Comparison of ENCODE assay signal across 21 cellular contexts in the genomic region with DNA sequence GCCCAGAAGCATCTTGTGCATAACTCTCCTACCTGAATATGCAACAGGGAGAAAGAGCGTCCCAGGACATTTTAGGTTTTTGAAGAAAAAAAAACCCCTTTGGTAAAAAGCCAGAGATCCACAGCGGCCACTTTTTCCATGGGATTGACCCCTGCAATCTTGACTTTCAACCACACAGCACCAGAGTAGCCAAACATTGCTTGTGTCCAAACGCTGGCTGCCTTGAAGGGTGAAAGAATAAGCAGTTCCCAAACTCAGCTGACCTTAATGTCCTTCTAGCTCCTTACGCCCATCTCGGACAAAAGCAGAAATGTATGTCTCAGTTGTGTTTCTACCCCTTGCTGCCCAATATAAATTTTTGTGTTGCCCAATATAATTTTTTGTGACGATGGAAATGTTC. TPM values are rescaled to one million over a fixed set of nuclear protein-coding genes. Genes with fewer than 3 reads are reported as not detected.
A peak's percentile ranks its signal among the peaks of the same experiment; 100 is the strongest.
DNase-seq lines count a peak whose midpoint lies in the region; ATAC-seq, FAIRE-seq and TF ChIP-seq lines count a peak whose summit lies in the region.
"Had no signal": no experiment of that assay in that cellular context is flagged by ENCODE, and none has a peak within 500 bp of the region (broad histone marks: within the 10 kb centered on the region; RNA-seq: fewer than 3 reads in every experiment).

No MANE protein-coding gene starts in this region.

- 0 out of 2 replicates have a peak overlapping the region, but pooled peaks have one; percentile 78 for H3K18ac ChIP-seq in H1 (ENCODE audit: extremely low read depth, low read length)

- H3K4me3 ChIP-seq in H1 (ENCODE audit: extremely low read depth in 1 of 4, insufficient read depth in 2 of 4, low read depth in 3 of 4, low read length in 4 of 4) = no peak overlapping the region
- peak overlapping the region; percentile 7 for H3K4me3 ChIP-seq in left ventricle myocardium inferior
- no peak overlapping the region for H3K4me3 ChIP-seq in gastrocnemius medialis
- H3K4me3 ChIP-seq: BLaER1 treated with 17β-estradiol and CSF1 and Interleukin-3, amounts not matched to agents 10 nM and 100 nM had no signal

- 83% methylated on average over 6 of the region's 6 CpGs; no CpG with 5 or more reads in 1 of the 2 experiments for WGBS in H1 (ENCODE audit: extremely low coverage in 1 of 2, insufficient coverage in 1 of 2, insufficient read length in 1 of 2, insufficient replicate concordance in 2 of 2, low coverage in 1 of 2, low lambda C conversion rate in 2 of 2, missing lambda C conversion rate in 1 of 2), 2 experiments

- H2BK20ac ChIP-seq in H1 (ENCODE audit: low read length) = peak overlapping the region; percentile 98

- H2BK5ac ChIP-seq in H1 (ENCODE audit: low read depth, low read length) = 0 out of 2 replicates have a peak overlapping the region, but pooled peaks have one; percentile 13

- no peak overlapping the region for H2AK5ac ChIP-seq in H1 (ENCODE audit: low read depth, low read length)

- H3K79me2 ChIP-seq in H1 (ENCODE audit: control insufficient read depth in 1 of 2, insufficient read depth in 2 of 2, low read length in 2 of 2) = no peaks in the 10 kb centered on the region

- FAIRE-seq in H1 (lab: Jason Lieb, UNC) = no peak
- FAIRE-seq in GM12891 (lab: Jason Lieb, UNC) = no peak
- FAIRE-seq: D721Med had no signal

- no peak overlapping the region for H4K91ac ChIP-seq in H1 (replicated peaks; ENCODE audit: insufficient read length, low read length)

- H3K9ac ChIP-seq in H1 (replicated peaks in 1 of 4; ENCODE audit: extremely low read depth in 1 of 4, low read depth in 3 of 4, low read length in 3 of 4) = no peak overlapping the region
- H3K9ac ChIP-seq: BLaER1 treated with 17β-estradiol and CSF1 and Interleukin-3, amounts not matched to agents 10 nM and 100 nM had no signal

- no peak overlapping the region for H3K14ac ChIP-seq in H1 (ENCODE audit: insufficient read length)

- peak overlapping the region; percentile 52; the same call in 1 of the 2 replicates for H2BK12ac ChIP-seq in H1 (ENCODE audit: low read depth, low read length)

- H4K5ac ChIP-seq in H1 (ENCODE audit: insufficient read length, low read depth, low read length) = no peak overlapping the region

- CTCF ChIA-PET in H1 (lab: Charles Lee; ENCODE audit: partially characterized antibody) = interaction anchor here (0.6 to 33.1 kb wide), 7 partner anchors 0 to 57 kb away, joined by 3 to 658 read pairs (median 502); partner anchors contain the start of genes GABBR1, MOG and ZFP57

- H3K36me3 ChIP-seq in H1 (ENCODE audit: control insufficient read depth in 2 of 4, insufficient read depth in 4 of 4, low read length in 3 of 4) (no peaks in the 10 kb centered on the region), left ventricle myocardium inferior (no peaks in the 10 kb centered on the region), gastrocnemius medialis (no peaks in the 10 kb centered on the region)
- H3K36me3 ChIP-seq: BLaER1 treated with 17β-estradiol and CSF1 and Interleukin-3, amounts not matched to agents 10 nM and 100 nM had no signal

- no peak overlapping the region for H3K4me2 ChIP-seq in H1 (ENCODE audit: insufficient read depth in 1 of 2, low read depth in 2 of 2, low read length in 2 of 2)

- ATAC-seq in gastrocnemius medialis = no peak

- no peak overlapping the region for H3K4ac ChIP-seq in H1 (replicated peaks; ENCODE audit: insufficient read length, low read depth, low read length)

- TF ChIP-seq POLR2A in H1 (IDR thresholded peaks at IDR 0.05; ENCODE audit: control extremely low read depth in 1 of 2, low read depth in 2 of 2, low read length in 2 of 2) (no peak), GM12891 (IDR thresholded peaks at IDR 0.05; ENCODE audit: low read depth, low read length) (no peak), gastrocnemius medialis (IDR thresholded peaks at IDR 0.05) (no peak)

- H3K79me1 ChIP-seq in H1 (ENCODE audit: low read depth, low read length) = no peaks in the 10 kb centered on the region

- TF ChIP-seq RAD21 in H1 (IDR thresholded peaks at IDR 0.05 in 1 of 2, conservative IDR thresholded peaks at IDR 0.05 in 1 of 2; ENCODE audit: low read depth in 2 of 2, low read length in 2 of 2) = no peak

- no peak overlapping the region for H2BK120ac ChIP-seq in H1 (replicated peaks; ENCODE audit: low read depth, low read length)

- no peak overlapping the region for H2AFZ ChIP-seq in H1 (ENCODE audit: low read length)

- no peak for DNase-seq in H1 (ENCODE audit: low read depth in 1 of 2, low spot score in 2 of 2)
- no peak for DNase-seq in left ventricle myocardium inferior
- no peak for DNase-seq in GM12891 (ENCODE audit: insufficient read length, low spot score)
- DNase-seq in gastrocnemius medialis = no peak
- DNase-seq in SHP77 treated with DMSO at 0.1 percent for 48 hours (lab: John Stamatoyannopoulos, UW) = no peak
- no peak for DNase-seq in activated CD4-positive, alpha-beta T cell treated with anti-CD3 and anti-CD28 coated beads for 4 hours
- DNase-seq: CD8-positive, alpha-beta memory T cell; HFFc6; KG1; MV-4-11; NCI-H187; NCI-H2107; NCI-H2227 treated with DMSO at 0.1 percent for 48 hours; NCI-H510A treated with DMSO at 0.1 percent for 48 hours had no signal

- H2BK15ac ChIP-seq in H1 (ENCODE audit: low read length) = peak overlapping the region; percentile 96; the same call in 1 of the 2 replicates

- H3K27me3 ChIP-seq in H1 (replicated peaks in 1 of 4; ENCODE audit: control insufficient read depth in 3 of 4, extremely low read depth in 1 of 4, insufficient read depth in 3 of 4, low read length in 3 of 4) (no peaks in the 10 kb centered on the region), left ventricle myocardium inferior (ENCODE audit: low read depth) (peaks cover 18% of the 10 kb centered on the region), gastrocnemius medialis (no peaks in the 10 kb centered on the region)
- H3K27me3 ChIP-seq: BLaER1 treated with 17β-estradiol and CSF1 and Interleukin-3, amounts not matched to agents 10 nM and 100 nM had no signal

- in situ Hi-C loops in gastrocnemius medialis (cut with MboI; ENCODE audit: low sequenced_read_pairs in 4 of 4) = no loop called here

- TF ChIP-seq CTCF in H1 (IDR thresholded peaks at IDR 0.05; ENCODE audit: control extremely low read depth in 1 of 3, insufficient read depth in 1 of 3, low read depth in 1 of 3, low read length in 3 of 3) (no peak), left ventricle myocardium inferior (IDR thresholded peaks at IDR 0.05; ENCODE audit: borderline replicate concordance) (no peak), gastrocnemius medialis (IDR thresholded peaks at IDR 0.05 in 4 of 5, conservative IDR thresholded peaks at IDR 0.05 in 1 of 5) (no peak)

- peak overlapping the region; percentile 98 for H3K27ac ChIP-seq in angular gyrus (ENCODE audit: low read depth, low read length)
- no peak overlapping the region for H3K27ac ChIP-seq in H1 (ENCODE audit: low read depth, low read length)
- peak overlapping the region; percentile 89 for H3K27ac ChIP-seq in left ventricle myocardium inferior (replicated peaks)
- H3K27ac ChIP-seq in temporal lobe (ENCODE audit: low read depth, low read length) = peak overlapping the region; percentile 99
- no peak overlapping the region for H3K27ac ChIP-seq in gastrocnemius medialis
- H3K27ac ChIP-seq: BLaER1 treated with 17β-estradiol and CSF1 and Interleukin-3, amounts not matched to agents 10 nM and 100 nM had no signal

- no peaks in the 10 kb centered on the region for H4K20me1 ChIP-seq in H1 (replicated peaks in 1 of 2; ENCODE audit: control insufficient read depth in 1 of 2, insufficient read depth in 2 of 2, low read length in 2 of 2)
- H4K20me1 ChIP-seq: BLaER1 treated with 17β-estradiol and CSF1 and Interleukin-3, amounts not matched to agents 10 nM and 100 nM had no signal

- no peaks in the 10 kb centered on the region for H3K23me2 ChIP-seq in H1 (ENCODE audit: low read depth, low read length)

- POLR2A ChIA-PET in H1 (lab: Charles Lee; ENCODE audit: partially characterized antibody) = no interaction called here

- H3K4me1 ChIP-seq in H1 (replicated peaks in 1 of 4; ENCODE audit: control insufficient read depth in 3 of 4, insufficient read depth in 4 of 4, low read length in 3 of 4) (peaks cover 2 to 13% (median 8%) of the 10 kb centered on the region in 4 experiments), left ventricle myocardium inferior (peaks cover 35% of the 10 kb centered on the region), gastrocnemius medialis (no peaks in the 10 kb centered on the region)

- H3K56ac ChIP-seq in H1 (replicated peaks; ENCODE audit: insufficient read length, low read depth, low read length) = no peak overlapping the region

- H3K23ac ChIP-seq in H1 (ENCODE audit: insufficient read length) = no peak overlapping the region

- TF ChIP-seq EP300 in H1 (IDR thresholded peaks at IDR 0.05; ENCODE audit: borderline replicate concordance in 1 of 2, low read depth in 2 of 2, low read length in 2 of 2) = no peak

- H4K8ac ChIP-seq in H1 (ENCODE audit: extremely low read depth, insufficient read depth, low read length) = no peak overlapping the region

- intact Hi-C loops in left ventricle myocardium inferior (cut with micrococcal nuclease) (no loop called here), gastrocnemius medialis (cut with DNase I; ENCODE audit: low total_unique reads) (no loop called here)

- no peaks in the 10 kb centered on the region for H3K9me3 ChIP-seq in H1 (ENCODE audit: insufficient read depth in 2 of 2, low read depth in 1 of 2, low read length in 1 of 2)
- no peaks in the 10 kb centered on the region for H3K9me3 ChIP-seq in left ventricle myocardium inferior (replicated peaks)
- H3K9me3 ChIP-seq in gastrocnemius medialis = no peaks in the 10 kb centered on the region
- H3K9me3 ChIP-seq: BLaER1 treated with 17β-estradiol and CSF1 and Interleukin-3, amounts not matched to agents 10 nM and 100 nM had no signal

RNA-seq across cellular contexts. Expression of gene MOG, which starts 1.2 kb away (rescaled TPM):
- total RNA-seq in H1 (2021; fragmentation: NEBNext Ultra II Directional; extraction: Animal tissue kit (Norgen Biotek cat#: 25700)) = 0.31 and 0.86 TPM in 2 replicates
- 0.17 and 0.19 TPM in 2 replicates for polyA plus RNA-seq in H1 (2011; rRNA removed)
- 0.43 TPM for polyA plus RNA-seq in H1 (2011; cell fraction: cytosol; rRNA removed)
- polyA plus RNA-seq in H1 (2011; cell fraction: nucleus; rRNA removed) = 0.36 TPM
- polyA plus RNA-seq in H1 (2012, experiment 1 of 2) = 0.19 to 0.36 TPM (median 0.33 TPM) in 4 replicates
- polyA plus RNA-seq in H1 (2012, experiment 2 of 2) = 0.28 TPM
- polyA plus RNA-seq in H1 (2013, experiment 1 of 2) = 0.26 TPM
- polyA plus RNA-seq in H1 (2013, experiment 2 of 2) = 0.35 TPM
- 0.07 and 0.47 TPM in 2 replicates for polyA minus RNA-seq in H1 (2011; rRNA and poly(A)+ RNA removed)
- polyA minus RNA-seq in H1 (2011; cell fraction: cytosol; rRNA and poly(A)+ RNA removed) = not detected
- 1.6 TPM for polyA minus RNA-seq in H1 (2011; cell fraction: nucleus; rRNA and poly(A)+ RNA removed)
- total RNA-seq in left ventricle myocardium inferior = 14.7 TPM
- 0.25 TPM for total RNA-seq in temporal lobe
- polyA plus RNA-seq in GM12891 (2012; ENCODE audit: low read depth, missing spikeins) = 0.41 TPM
- not detected for total RNA-seq in gastrocnemius medialis
- total RNA-seq: CD8-positive, alpha-beta memory T cell; H4; HFFc6; HT-29; SK-MEL-5 had no signal
- polyA plus RNA-seq: CD8-positive, alpha-beta memory T cell had no signal

RNA-seq across cellular contexts. Expression of gene GABBR1, which starts 22.7 kb away (rescaled TPM):
- total RNA-seq in H1 (2021; fragmentation: NEBNext Ultra II Directional; extraction: Animal tissue kit (Norgen Biotek cat#: 25700)) = 67.8 and 75.9 TPM in 2 replicates
- 78.3 and 86.7 TPM in 2 replicates for polyA plus RNA-seq in H1 (2011; rRNA removed)
- polyA plus RNA-seq in H1 (2011; cell fraction: cytosol; rRNA removed) = 59.9 TPM
- polyA plus RNA-seq in H1 (2011; cell fraction: nucleus; rRNA removed) = 315 TPM
- 55.4 to 76.8 TPM (median 71.2 TPM) in 4 replicates for polyA plus RNA-seq in H1 (2012, experiment 1 of 2)
- 19.6 TPM for polyA plus RNA-seq in H1 (2012, experiment 2 of 2)
- 58.3 TPM for polyA plus RNA-seq in H1 (2013, experiment 1 of 2)
- 52.1 TPM for polyA plus RNA-seq in H1 (2013, experiment 2 of 2)
- 73.3 and 88.3 TPM in 2 replicates for polyA minus RNA-seq in H1 (2011; rRNA and poly(A)+ RNA removed)
- polyA minus RNA-seq in H1 (2011; cell fraction: cytosol; rRNA and poly(A)+ RNA removed) = 25.2 TPM
- polyA minus RNA-seq in H1 (2011; cell fraction: nucleus; rRNA and poly(A)+ RNA removed) = 118 TPM
- total RNA-seq in left ventricle myocardium inferior (19.3 TPM), temporal lobe (99.3 TPM), gastrocnemius medialis (1 to 10 TPM; 1.0 to 3.8 (median 3.1) TPM)
- polyA plus RNA-seq in GM12891 (2012; ENCODE audit: low read depth, missing spikeins) = 3.2 TPM

RNA-seq across cellular contexts. Expression of gene ZFP57, which starts 25.3 kb away (rescaled TPM):
- 1.2 TPM in 2 replicates for total RNA-seq in H1 (2021; fragmentation: NEBNext Ultra II Directional; extraction: Animal tissue kit (Norgen Biotek cat#: 25700))
- 0.85 and 1.0 TPM in 2 replicates for polyA plus RNA-seq in H1 (2011; rRNA removed)
- polyA plus RNA-seq in H1 (2011; cell fraction: cytosol; rRNA removed) = 1.4 TPM
- 1.7 TPM for polyA plus RNA-seq in H1 (2011; cell fraction: nucleus; rRNA removed)
- 0.64 to 1.1 TPM (median 0.75 TPM) in 4 replicates for polyA plus RNA-seq in H1 (2012, experiment 1 of 2)
- polyA plus RNA-seq in H1 (2012, experiment 2 of 2) = 0.43 TPM
- 0.63 TPM for polyA plus RNA-seq in H1 (2013, experiment 1 of 2)
- 0.68 TPM for polyA plus RNA-seq in H1 (2013, experiment 2 of 2)
- 0.63 and 0.98 TPM in 2 replicates for polyA minus RNA-seq in H1 (2011; rRNA and poly(A)+ RNA removed)
- polyA minus RNA-seq in H1 (2011; cell fraction: cytosol; rRNA and poly(A)+ RNA removed) = 0.73 TPM
- polyA minus RNA-seq in H1 (2011; cell fraction: nucleus; rRNA and poly(A)+ RNA removed) = 0.50 TPM
- total RNA-seq in left ventricle myocardium inferior (not detected), temporal lobe (not detected), gastrocnemius medialis (under 1 TPM in 1 of 4 donors, not detected in 3; 0.16 TPM)
- 10.8 TPM for polyA plus RNA-seq in GM12891 (2012; ENCODE audit: low read depth, missing spikeins)
- total RNA-seq: H4, HFFc6, HT-29, SK-MEL-5 had no signal

Comparison
In these comparisons a context has a peak if more than half of its experiments do, and no peak if none do; other contexts are left out.
1. H3K27ac ChIP-seq: peak in angular gyrus (single experiment), left ventricle myocardium inferior (single experiment) and temporal lobe (single experiment); none in H1 (single experiment) and gastrocnemius medialis (0 of 4).